Comparison of ENCODE assay signal across 15 cellular contexts in genomic region chr21:45547211-45547900, GRCh38. TPM values are rescaled to one million over a fixed set of nuclear protein-coding genes. Genes with fewer than 3 reads are reported as not detected.
DNase-seq lines count a peak whose midpoint lies in the region; ATAC-seq lines count a peak whose summit lies in the region.
"Had no signal": no experiment of that assay in that cellular context is flagged by ENCODE, and none has a peak within 500 bp of the region (broad histone marks: within the 10 kb centered on the region; RNA-seq: fewer than 3 reads in every experiment).

No MANE protein-coding gene starts in this region.

- peak overlapping the region; percentile 34 for H4K91ac ChIP-seq in trophoblast cell (ENCODE audit: low read depth, low read length)

- H3K9ac ChIP-seq in trophoblast cell (ENCODE audit: low read length) = no peak overlapping the region

- H3K36me3 ChIP-seq in CD4-positive, CD25-positive, alpha-beta regulatory T cell (ENCODE audit: control insufficient read depth, insufficient read depth, low read length) = no peaks in the 10 kb centered on the region
- no peaks in the 10 kb centered on the region for H3K36me3 ChIP-seq in trophoblast cell (ENCODE audit: control insufficient read depth in 1 of 2, insufficient read depth in 2 of 2, low read length in 2 of 2)

- H3K4me1 ChIP-seq in CD4-positive, CD25-positive, alpha-beta regulatory T cell (ENCODE audit: control insufficient read depth, insufficient read depth, low read length, poor library complexity, severe bottlenecking) = peaks cover 34% of the 10 kb centered on the region
- peaks cover 14 to 28% of the 10 kb centered on the region in 2 experiments for H3K4me1 ChIP-seq in trophoblast cell (ENCODE audit: control insufficient read depth in 1 of 2, insufficient read depth in 2 of 2, low read length in 2 of 2)

- H3K4me1 Mint-ChIP-seq in CD4-positive, CD25-positive, alpha-beta regulatory T cell = peaks cover 5 to 36% (median 23%) of the 10 kb centered on the region in 4 donors

- H3K27me3 ChIP-seq in CD4-positive, CD25-positive, alpha-beta regulatory T cell (ENCODE audit: control insufficient read depth, insufficient read depth, low read length) = no peaks in the 10 kb centered on the region
- H3K27me3 ChIP-seq in trophoblast cell (ENCODE audit: insufficient read depth, low read length) = no peaks in the 10 kb centered on the region
- H3K27me3 ChIP-seq: SJSA1 had no signal

- WGBS in trophoblast cell (ENCODE audit: extremely low coverage, insufficient coverage, insufficient read length) = no CpG with 5 or more reads among the region's 8 CpGs

- no peak overlapping the region for H4K8ac ChIP-seq in trophoblast cell (ENCODE audit: low read depth, low read length)

- no peaks in the 10 kb centered on the region for H3K27me3 Mint-ChIP-seq in CD4-positive, CD25-positive, alpha-beta regulatory T cell
- H3K27me3 Mint-ChIP-seq: B cell; CD8-positive, alpha-beta memory T cell had no signal

- H3K18ac ChIP-seq in trophoblast cell (ENCODE audit: low read length) = no peak overlapping the region

- ATAC-seq in CD4-positive, CD25-positive, alpha-beta regulatory T cell (ENCODE audit: low read depth in 2 of 2) = no peak

- H3K4ac ChIP-seq in trophoblast cell (ENCODE audit: low read depth, low read length) = no peak overlapping the region

- DNase-seq in CD4-positive, CD25-positive, alpha-beta regulatory T cell = no peak
- DNase-seq in ELF-1 (ENCODE audit: low read depth, low spot score) = peak; percentile 71
- DNase-seq in islet precursor cell = peak; percentile 60
- no peak for DNase-seq in trophoblast cell
- DNase-seq in A172 (ENCODE audit: low spot score) = no peak
- DNase-seq in SHP77 (lab: John Stamatoyannopoulos, UW) = no peak
- DNase-seq in NCI-H446 (lab: John Stamatoyannopoulos, UW) = no peak
- DNase-seq: ACHN; CD8-positive, alpha-beta memory T cell; Kasumi-1; NCI-H1930; NCI-H2171 treated with DMSO at 0.1 percent for 48 hours; NCI-H510A treated with DMSO at 0.1 percent for 48 hours had no signal

- H3K4me3 Mint-ChIP-seq in CD4-positive, CD25-positive, alpha-beta regulatory T cell = peak overlapping the region in 2 of 4 donors; percentile 20 to 53
- H3K4me3 Mint-ChIP-seq: B cell had no signal

- H2BK12ac ChIP-seq in trophoblast cell (ENCODE audit: low read length) = no peak overlapping the region

- no peak overlapping the region for H3K27ac ChIP-seq in CD4-positive, CD25-positive, alpha-beta regulatory T cell (ENCODE audit: insufficient read depth, low read length, poor library complexity, severe bottlenecking)
- H3K27ac ChIP-seq in trophoblast cell (ENCODE audit: low read depth, low read length) = peak overlapping the region; percentile 66
- H3K27ac ChIP-seq: SJSA1 had no signal

- peak overlapping the region in 2 of 3 donors; percentile 17 to 52 for H3K27ac Mint-ChIP-seq in CD4-positive, CD25-positive, alpha-beta regulatory T cell
- H3K27ac Mint-ChIP-seq: B cell; CD8-positive, alpha-beta memory T cell had no signal

- no peak overlapping the region for H3K4me3 ChIP-seq in CD4-positive, CD25-positive, alpha-beta regulatory T cell (ENCODE audit: low read depth, low read length)
- H3K4me3 ChIP-seq in trophoblast cell (ENCODE audit: low read depth, low read length) = no peak overlapping the region
- H3K4me3 ChIP-seq: SJSA1 had no signal

- H2BK5ac ChIP-seq in trophoblast cell (ENCODE audit: low read depth, low read length, poor library complexity) = peak overlapping the region; percentile 66

- no peaks in the 10 kb centered on the region for H3K9me3 ChIP-seq in CD4-positive, CD25-positive, alpha-beta regulatory T cell (ENCODE audit: control insufficient read depth in 2 of 2, low read length in 2 of 2)
- H3K9me3 ChIP-seq in trophoblast cell (ENCODE audit: insufficient read depth, low read depth, low read length) = no peaks in the 10 kb centered on the region

- no peak overlapping the region for H3K4me2 ChIP-seq in trophoblast cell (ENCODE audit: low read length)

- peaks cover 25% of the 10 kb centered on the region for H3K79me1 ChIP-seq in trophoblast cell (ENCODE audit: low read length)

- H2AK5ac ChIP-seq in trophoblast cell (ENCODE audit: low read length) = no peak overlapping the region

- no peaks in the 10 kb centered on the region for H3K9me3 Mint-ChIP-seq in CD4-positive, CD25-positive, alpha-beta regulatory T cell
- H3K9me3 Mint-ChIP-seq: CD8-positive, alpha-beta memory T cell had no signal

- no peaks in the 10 kb centered on the region for H3K36me3 Mint-ChIP-seq in CD4-positive, CD25-positive, alpha-beta regulatory T cell
- H3K36me3 Mint-ChIP-seq: CD8-positive, alpha-beta memory T cell had no signal

- no peaks in the 10 kb centered on the region for H3K79me2 ChIP-seq in trophoblast cell (ENCODE audit: control insufficient read depth, insufficient read depth, low read length, poor library complexity)

- no peak overlapping the region for H4K12ac ChIP-seq in trophoblast cell (ENCODE audit: low read depth, low read length)

- no peak overlapping the region for H2AFZ ChIP-seq in trophoblast cell (ENCODE audit: insufficient read depth, low read length, poor library complexity)

- H2BK120ac ChIP-seq in trophoblast cell (ENCODE audit: insufficient read depth, low read length, poor library complexity) = no peak overlapping the region

- H3K14ac ChIP-seq in trophoblast cell (ENCODE audit: low read length) = no peak overlapping the region

- H3K23ac ChIP-seq in trophoblast cell (ENCODE audit: low read length) = no peak overlapping the region

RNA-seq across cellular contexts. Expression of gene SLC19A1, which starts 5.1 kb away (rescaled TPM):
- total RNA-seq in CD4-positive, CD25-positive, alpha-beta regulatory T cell = 10.8 TPM
- 1 to 10 TPM; 4.7 to 6.8 (median 5.0) TPM for polyA plus RNA-seq in CD4-positive, CD25-positive, alpha-beta regulatory T cell
- 124 and 145 TPM in 2 replicates for polyA plus RNA-seq in trophoblast cell (2013)
- total RNA-seq in A172 (2014; rRNA removed; shearing (Covaris generic)) = 21.2 and 22.3 TPM in 2 replicates

Comparison
In these comparisons a context has a peak if more than half of its experiments do, and no peak if none do; other contexts are left out.
1. DNase-seq: peak in ELF-1 (single experiment) and islet precursor cell (single experiment); none in CD4-positive, CD25-positive, alpha-beta regulatory T cell (0 of 3), trophoblast cell (0 of 2), A172 (single experiment), SHP77 (0 of 2) and NCI-H446 (0 of 2).